ENCODE assay signal across 9 cellular contexts in the genomic region with DNA sequence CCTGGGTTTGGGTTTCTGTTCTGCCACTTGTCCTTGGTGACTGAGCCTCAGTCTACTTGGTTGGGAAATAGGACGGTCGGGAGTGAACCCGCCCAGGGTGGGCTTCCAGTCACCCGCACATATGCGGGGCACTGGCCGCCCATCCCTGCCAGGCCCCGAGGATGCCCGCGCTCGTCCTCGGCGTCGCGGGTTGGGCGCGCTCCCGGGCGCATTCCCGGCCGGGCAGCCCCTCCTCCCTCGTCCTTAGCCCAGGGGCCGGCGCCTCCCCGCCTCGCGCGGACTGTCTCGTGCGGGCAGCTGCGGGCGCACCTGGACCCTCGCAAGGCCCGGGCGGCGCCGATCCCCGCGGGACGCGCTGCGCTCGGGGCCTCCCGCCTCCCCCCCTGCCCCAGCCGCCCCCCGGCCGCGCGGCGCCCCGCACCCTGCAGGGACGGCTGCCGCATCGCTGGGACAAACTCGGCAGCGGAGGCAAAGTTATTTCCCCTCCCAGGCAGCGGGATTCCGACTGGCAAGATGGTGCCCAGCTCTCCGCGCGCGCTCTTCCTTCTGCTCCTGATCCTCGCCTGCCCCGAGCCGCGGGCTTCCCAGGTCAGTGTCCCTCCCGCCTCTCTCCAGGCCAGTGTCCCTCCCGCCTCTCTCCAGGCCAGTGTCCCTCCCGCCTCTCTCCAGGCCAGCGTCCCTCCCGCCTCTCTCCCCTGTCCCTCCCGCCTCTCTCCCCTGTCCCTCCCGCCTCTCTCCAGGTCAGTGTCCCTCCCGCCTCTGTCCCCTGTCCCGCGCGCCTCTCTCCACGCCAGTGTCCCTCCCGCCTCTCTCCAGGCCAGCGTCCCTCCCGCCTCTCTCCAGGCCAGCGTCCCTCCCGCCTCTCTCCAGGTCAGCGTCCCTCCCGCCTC.
DNase-seq lines count a peak whose midpoint lies in the region; ATAC-seq lines count a peak whose summit lies in the region.
"Had no signal": no experiment of that assay in that cellular context is flagged by ENCODE, and none has a peak within 500 bp of the region (broad histone marks: within the 10 kb centered on the region; RNA-seq: fewer than 3 reads in every experiment).

A gene with protein sequence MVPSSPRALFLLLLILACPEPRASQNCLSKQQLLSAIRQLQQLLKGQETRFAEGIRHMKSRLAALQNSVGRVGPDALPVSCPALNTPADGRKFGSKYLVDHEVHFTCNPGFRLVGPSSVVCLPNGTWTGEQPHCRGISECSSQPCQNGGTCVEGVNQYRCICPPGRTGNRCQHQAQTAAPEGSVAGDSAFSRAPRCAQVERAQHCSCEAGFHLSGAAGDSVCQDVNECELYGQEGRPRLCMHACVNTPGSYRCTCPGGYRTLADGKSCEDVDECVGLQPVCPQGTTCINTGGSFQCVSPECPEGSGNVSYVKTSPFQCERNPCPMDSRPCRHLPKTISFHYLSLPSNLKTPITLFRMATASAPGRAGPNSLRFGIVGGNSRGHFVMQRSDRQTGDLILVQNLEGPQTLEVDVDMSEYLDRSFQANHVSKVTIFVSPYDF (plus strand): TSS at position 243 of the 890 bp plus-strand sequence. CDS start 271 bp downstream, at position 514.

- H3K9ac ChIP-seq in NT2/D1 (ENCODE audit: insufficient read length, low read depth), result peak within 1 kb of the TSS; percentile 32

- H3K36me3 ChIP-seq in NT2/D1 (ENCODE audit: insufficient read depth, insufficient read length, low read length) (no peaks in the 10 kb centered on the region), muscle layer of duodenum (ENCODE audit: control insufficient read depth in 1 of 2, insufficient read depth in 2 of 2, low read length in 2 of 2) (no peaks in the 10 kb centered on the region)

- no peak within 1 kb of the TSS for H3K27ac ChIP-seq in muscle layer of duodenum (ENCODE audit: low read length)
- H3K27ac ChIP-seq: 22Rv1 had no signal

- H3K27me3 ChIP-seq in NT2/D1 (ENCODE audit: insufficient read depth, insufficient read length), result peaks cover 72% of the 10 kb centered on the region
- H3K27me3 ChIP-seq in muscle layer of duodenum (ENCODE audit: low read depth, low read length), result peaks cover 6% of the 10 kb centered on the region

- DNase-seq in DMS 273 (lab: John Stamatoyannopoulos, UW; ENCODE audit: unreplicated experiment) (peak; percentile 74), DMS 273 treated with DMSO at 0.1 percent for 48 hours (lab: John Stamatoyannopoulos, UW) (no peak), NT2/D1 (ENCODE audit: low read depth, low spot score) (no peak), ecto neural progenitor cell (ENCODE audit: low spot score) (peak; percentile 77), NCI-H1092 (lab: John Stamatoyannopoulos, UW) (no peak), NCI-H1105 (lab: John Stamatoyannopoulos, UW) (no peak)

- H3K4me3 ChIP-seq in NT2/D1 (ENCODE audit: insufficient read length, low read depth), result peak within 1 kb of the TSS; percentile 59
- H3K4me3 ChIP-seq in muscle layer of duodenum (ENCODE audit: low read depth in 1 of 2, low read length in 2 of 2), result peak within 1 kb of the TSS; percentile 72 to 73

- H3K9me3 ChIP-seq in NT2/D1 (ENCODE audit: insufficient read depth, low read length) (peaks cover 2% of the 10 kb centered on the region; the same call in 1 of the 2 replicates), muscle layer of duodenum (ENCODE audit: control insufficient read depth in 1 of 2, low read length in 2 of 2) (no peaks in the 10 kb centered on the region)

- H3K4me1 ChIP-seq in NT2/D1 (ENCODE audit: insufficient read depth, insufficient read length) (no peaks in the 10 kb centered on the region), muscle layer of duodenum (ENCODE audit: control insufficient read depth in 1 of 2, insufficient read depth in 2 of 2, low read length in 2 of 2) (peaks cover 0 to 6% of the 10 kb centered on the region in 2 donors)

- no peak for ATAC-seq in HG03175 (IDR thresholded peaks at IDR 0.05; ENCODE audit: unreplicated experiment)

Comparison
In these comparisons a context has a peak if more than half of its experiments do, and no peak if none do; other contexts are left out.
1. DNase-seq: peak in DMS 273 (single experiment) and ecto neural progenitor cell (single experiment); none in DMS 273 treated with DMSO at 0.1 percent for 48 hours (single experiment), NT2/D1 (single experiment), NCI-H1092 (single experiment) and NCI-H1105 (single experiment).